Comparison of ENCODE assay signal across 26 cellular contexts in genomic region chr13:76692326-76692725, GRCh38.
"Had no signal": no experiment of that assay in that cellular context is flagged by ENCODE, and none has a peak within 500 bp of the region (broad histone marks: within the 10 kb centered on the region; RNA-seq: fewer than 3 reads in every experiment).

No MANE protein-coding gene starts in this region.

- H3K27ac ChIP-seq: adrenal gland, ascending aorta, brain microvascular endothelial cell, colonic mucosa, dorsolateral prefrontal cortex, esophagus squamous epithelium, heart right ventricle, right lobe of liver, thyroid gland, upper lobe of right lung had no signal

- H3K9me3 ChIP-seq: adrenal gland, ascending aorta, colonic mucosa, esophagus squamous epithelium, right lobe of liver, thyroid gland, upper lobe of right lung had no signal

- DNase-seq: activated CD4-positive, alpha-beta T cell treated with anti-CD3 and anti-CD28 coated beads for 1 hour; activated CD4-positive, alpha-beta T cell treated with anti-CD3 and anti-CD28 coated beads, Interleukin-2, amount 50 U/mL, for 1 hour; activated CD8-positive, alpha-beta T cell treated with anti-CD3 and anti-CD28 coated beads, Interleukin-2, amount 10 ng/mL, durations not matched to agents 7 days and 5 days; activated T-cell treated with anti-CD3 and anti-CD28 coated beads, Interleukin-2, amount 50 U/mL, for 1 hour; adrenal gland; brain microvascular endothelial cell; colonic mucosa; effector memory CD8-positive, alpha-beta T cell; esophagus squamous epithelium; heart right ventricle; islet precursor cell; left cardiac atrium; naive B cell; nucleus accumbens; posterior cingulate gyrus; right lobe of liver; stimulated activated CD4-positive, alpha-beta T cell treated with anti-CD3 and anti-CD28 coated beads, Interleukin-15, amount 100 ng/mL, for 24 hours; stimulated activated naive B cell treated with anti-CD40 and anti-IgM and Interleukin-4, amounts not matched to agents 10 μg/mL and 1 μg/mL and 100 μg/mL, for 72 hours; T-helper 1 cell; thyroid gland; upper lobe of right lung had no signal

- H3K36me3 ChIP-seq: adrenal gland, ascending aorta, brain microvascular endothelial cell, colonic mucosa, esophagus squamous epithelium, heart right ventricle, right lobe of liver, thyroid gland, upper lobe of right lung had no signal

- ATAC-seq: activated CD8-positive, alpha-beta T cell treated with anti-CD3 and anti-CD28 coated beads, Interleukin-2, amount 10 ng/mL, durations not matched to agents 7 days and 5 days; effector memory CD8-positive, alpha-beta T cell; heart right ventricle; left cardiac atrium; right lobe of liver; stimulated activated naive B cell treated with anti-CD40 and anti-IgM and Interleukin-4, amounts not matched to agents 10 μg/mL and 1 μg/mL and 100 μg/mL, for 72 hours; upper lobe of right lung had no signal

- H3K4me3 ChIP-seq: adrenal gland, ascending aorta, colonic mucosa, dorsolateral prefrontal cortex, esophagus squamous epithelium, heart right ventricle, right lobe of liver, smooth muscle cell, thyroid gland, upper lobe of right lung had no signal

- H3K27ac Mint-ChIP-seq: activated CD8-positive, alpha-beta T cell treated with anti-CD3 and anti-CD28 coated beads, Interleukin-2, amount 10 ng/mL, durations not matched to agents 7 days and 5 days; activated naive CD8-positive, alpha-beta T cell; effector memory CD8-positive, alpha-beta T cell; memory B cell; naive B cell; stimulated activated naive B cell treated with anti-CD40 and anti-IgM and Interleukin-4, amounts not matched to agents 10 μg/mL and 1 μg/mL and 100 μg/mL, for 72 hours had no signal

- H3K36me3 Mint-ChIP-seq: memory B cell; naive B cell; stimulated activated naive B cell treated with anti-CD40 and anti-IgM and Interleukin-4, amounts not matched to agents 10 μg/mL and 1 μg/mL and 100 μg/mL, for 72 hours had no signal

- H3K4me1 ChIP-seq: adrenal gland, ascending aorta, colonic mucosa, thyroid gland had no signal

- H3K9me3 Mint-ChIP-seq: effector memory CD8-positive, alpha-beta T cell; memory B cell had no signal

- H3K27me3 ChIP-seq: adrenal gland, ascending aorta, brain microvascular endothelial cell, colonic mucosa, dorsolateral prefrontal cortex, esophagus squamous epithelium, heart right ventricle, right lobe of liver, thyroid gland, upper lobe of right lung had no signal
